In genomic region chr16:11034005-11034404, GRCh38 we compare ENCODE assay signal across 13 cellular contexts.
DNase-seq lines count a peak whose midpoint lies in the region; ATAC-seq and TF ChIP-seq lines count a peak whose summit lies in the region.
"Had no signal": no experiment of that assay in that cellular context is flagged by ENCODE, and none has a peak within 500 bp of the region (broad histone marks: within the 10 kb centered on the region; RNA-seq: fewer than 3 reads in every experiment).

No MANE protein-coding gene starts in this region.

- H3K27ac Mint-ChIP-seq in stimulated activated effector memory CD8-positive, alpha-beta T cell treated with anti-CD3 and anti-CD28 coated beads, Interleukin-12 subunit alpha, Interleukin-12 subunit beta, amount 100 ng/mL, for 72 hours: peak overlapping the region; percentile 10
- H3K27ac Mint-ChIP-seq in glutamatergic neuron (ENCODE audit: unreplicated experiment): no peak overlapping the region
- H3K27ac Mint-ChIP-seq: progenitor cell of endocrine pancreas had no signal

- H3K9me2 ChIP-seq in GM23248 (ENCODE audit: insufficient read depth): no peaks in the 10 kb centered on the region

- H3K4me3 Mint-ChIP-seq in stimulated activated effector memory CD8-positive, alpha-beta T cell treated with anti-CD3 and anti-CD28 coated beads, Interleukin-12 subunit alpha, Interleukin-12 subunit beta, amount 100 ng/mL, for 72 hours: no peak overlapping the region
- no peak overlapping the region for H3K4me3 Mint-ChIP-seq in glutamatergic neuron (ENCODE audit: unreplicated experiment)
- H3K4me3 Mint-ChIP-seq: endodermal cell had no signal

- in situ Hi-C loops in GM23248 (cut with MboI): no loop called here

- H3K36me3 ChIP-seq in GM23248 (ENCODE audit: low read depth) (0 out of 2 replicates have a peak, but pooled peaks cover 4% of the 10 kb centered on the region), heart left ventricle (peaks cover 0 to 56% (median 9%) of the 10 kb centered on the region in 9 donors)

- peaks cover 23% of the 10 kb centered on the region for H3K4me1 Mint-ChIP-seq in stimulated activated effector memory CD8-positive, alpha-beta T cell treated with anti-CD3 and anti-CD28 coated beads, Interleukin-12 subunit alpha, Interleukin-12 subunit beta, amount 100 ng/mL, for 72 hours
- H3K4me1 Mint-ChIP-seq in glutamatergic neuron (ENCODE audit: low read depth, unreplicated experiment): no peaks in the 10 kb centered on the region

- H3K4me3 ChIP-seq in GM23248: peak overlapping the region; percentile 49
- H3K4me3 ChIP-seq in heart left ventricle: no peak overlapping the region
- H3K4me3 ChIP-seq: left lung had no signal

- H3K27me3 Mint-ChIP-seq in glutamatergic neuron (ENCODE audit: unreplicated experiment): peaks cover 2% of the 10 kb centered on the region
- H3K27me3 Mint-ChIP-seq: progenitor cell of endocrine pancreas had no signal

- peak overlapping the region; percentile 54 for H3K9ac ChIP-seq in GM23248

- H3K36me3 Mint-ChIP-seq in stimulated activated effector memory CD8-positive, alpha-beta T cell treated with anti-CD3 and anti-CD28 coated beads, Interleukin-12 subunit alpha, Interleukin-12 subunit beta, amount 100 ng/mL, for 72 hours: peaks cover 43% of the 10 kb centered on the region
- peaks cover 30% of the 10 kb centered on the region for H3K36me3 Mint-ChIP-seq in glutamatergic neuron (ENCODE audit: unreplicated experiment)

- H2AFZ ChIP-seq in GM23248: no peak overlapping the region

- TF ChIP-seq CTCF in heart left ventricle (IDR thresholded peaks at IDR 0.05): no peak
- no peak for TF ChIP-seq CTCF in glutamatergic neuron (IDR thresholded peaks at IDR 0.05; ENCODE audit: partially characterized antibody, unreplicated experiment)

- peak; percentile 93 for DNase-seq in GM23248
- DNase-seq in heart left ventricle: peak in 1 of 5 donors; percentile 45
- DNase-seq in stimulated activated effector memory CD8-positive, alpha-beta T cell treated with anti-CD3 and anti-CD28 coated beads, Interleukin-12 subunit alpha, Interleukin-12 subunit beta, amount 100 ng/mL, for 72 hours (ENCODE audit: low spot score in 2 of 2): no peak
- DNase-seq in glutamatergic neuron: no peak
- no peak for DNase-seq in amniotic stem cell (lab: John Stamatoyannopoulos, UW)
- DNase-seq in globus pallidus (ENCODE audit: low spot score): no peak
- DNase-seq: Calu3, endodermal cell, left lung, RPMI8226 had no signal

- no peak for TF ChIP-seq POLR2A in heart left ventricle (IDR thresholded peaks at IDR 0.05)

- H4K20me1 ChIP-seq in GM23248 (ENCODE audit: insufficient read depth): no peaks in the 10 kb centered on the region

- H3K9me3 ChIP-seq in GM23248 (ENCODE audit: low read depth) (no peaks in the 10 kb centered on the region), heart left ventricle (peaks cover 0 to 3% (median 0%) of the 10 kb centered on the region in 12 donors)
- H3K9me3 ChIP-seq: left lung had no signal

- H3K79me2 ChIP-seq in GM23248 (ENCODE audit: insufficient read depth): no peaks in the 10 kb centered on the region

- H3K4me2 ChIP-seq in GM23248 (ENCODE audit: unreplicated experiment): peak overlapping the region; percentile 69

- peak overlapping the region; percentile 75 for H3K27ac ChIP-seq in GM23248
- peak overlapping the region; percentile 22 for H3K27ac ChIP-seq in adipose tissue (ENCODE audit: low read depth, low read length)
- H3K27ac ChIP-seq in heart left ventricle: peak overlapping the region in 11 of 12 donors; percentile 11 to 75 (median 64)

- peaks cover 29% of the 10 kb centered on the region for H3K4me1 ChIP-seq in GM23248 (ENCODE audit: insufficient read depth)
- H3K4me1 ChIP-seq in heart left ventricle: peaks cover 0 to 58% (median 29%) of the 10 kb centered on the region in 12 donors

- intact Hi-C loops in heart left ventricle (cut with DNase I): loop anchor here in 1 of 10 donors (10.0 kb wide), 1 partner anchor 221 kb away; the partner anchor contains the start of gene SOCS1

- no peaks in the 10 kb centered on the region for H3K27me3 ChIP-seq in GM23248 (replicated peaks; ENCODE audit: insufficient read depth)
- no peaks in the 10 kb centered on the region for H3K27me3 ChIP-seq in heart left ventricle
- H3K27me3 ChIP-seq: left lung had no signal

- peaks cover 36% of the 10 kb centered on the region for H3F3A ChIP-seq in GM23248 (ENCODE audit: insufficient read depth)

- ATAC-seq in heart left ventricle (peak in 2 of 4 donors; percentile 12 to 42), HG03442 (IDR thresholded peaks at IDR 0.05; ENCODE audit: unreplicated experiment) (no peak)
- no peak for ATAC-seq in stimulated activated effector memory CD8-positive, alpha-beta T cell treated with anti-CD3 and anti-CD28 coated beads, Interleukin-12 subunit alpha, Interleukin-12 subunit beta, amount 100 ng/mL, for 72 hours

- H3K9me3 Mint-ChIP-seq in stimulated activated effector memory CD8-positive, alpha-beta T cell treated with anti-CD3 and anti-CD28 coated beads, Interleukin-12 subunit alpha, Interleukin-12 subunit beta, amount 100 ng/mL, for 72 hours: peaks cover 2% of the 10 kb centered on the region
- peaks cover 7% of the 10 kb centered on the region for H3K9me3 Mint-ChIP-seq in glutamatergic neuron (ENCODE audit: unreplicated experiment)

- WGBS in GM23248 (ENCODE audit: low coverage in 1 of 2, low lambda C conversion rate in 2 of 2, missing lambda C conversion rate in 2 of 2), 2 experiments: 3 to 6% methylated on average over 7 of the region's 7 CpGs
- WGBS in adipose tissue, 3 donors: 51 to 87% (median 51%) methylated on average over 7 of the region's 7 CpGs
- 75 to 81% (median 76%) methylated on average over 7 of the region's 7 CpGs for WGBS in heart left ventricle, 4 donors

Comparison
In these comparisons a context has a peak if more than half of its experiments do, and no peak if none do; other contexts are left out.
1. H3K27ac ChIP-seq: peak in every context shown above with its lines; median percentile 75 in GM23248; 64 in heart left ventricle; 22 in adipose tissue.